Comparison of ENCODE assay signal across 20 cellular contexts in genomic region chr10:15473401-15473777, GRCh38.
"Had no signal": no experiment of that assay in that cellular context is flagged by ENCODE, and none has a peak within 500 bp of the region (broad histone marks: within the 10 kb centered on the region; RNA-seq: fewer than 3 reads in every experiment).

No MANE protein-coding gene starts in this region.

- H3K36me3 ChIP-seq: ascending aorta, gastrocnemius medialis, heart right ventricle, left ventricle myocardium inferior, ovary, sigmoid colon, spleen, stomach, thoracic aorta had no signal

- H3K27me3 ChIP-seq: ascending aorta, gastrocnemius medialis, ovary, sigmoid colon had no signal

- H3K27ac ChIP-seq: gastrocnemius medialis, heart right ventricle, ovary, sigmoid colon, SK-N-MC, stomach, thoracic aorta had no signal

- H3K9me3 ChIP-seq: ascending aorta, gastrocnemius medialis, ovary, sigmoid colon, spleen, stomach, thoracic aorta had no signal

- H3K36me3 Mint-ChIP-seq: T-cell had no signal

- H3K4me1 ChIP-seq: gastrocnemius medialis, sigmoid colon had no signal

- H3K4me1 Mint-ChIP-seq: activated CD4-positive, alpha-beta T cell treated with anti-CD3 and anti-CD28 coated beads, Interleukin-2, amount 10 ng/mL, durations not matched to agents 24 days and 14 days; activated naive CD8-positive, alpha-beta T cell treated with anti-CD3 and anti-CD28 coated beads, Interleukin-2, amount 50 U/mL, for 24 hours; T-cell had no signal

- ATAC-seq: activated CD8-positive, alpha-beta T cell treated with anti-CD3 and anti-CD28 coated beads, Interleukin-2, amount 10 ng/mL, durations not matched to agents 7 days and 5 days; activated naive CD8-positive, alpha-beta T cell treated with anti-CD3 and anti-CD28 coated beads, Interleukin-2, amount 50 U/mL, for 24 hours; effector memory CD8-positive, alpha-beta T cell; gastrocnemius medialis; T-cell had no signal

- H3K9me3 Mint-ChIP-seq: dendritic cell treated with granulocyte-macrophage colony-stimulating factor and Interleukin-4, amounts not matched to agents 40 ng/mL and 50 ng/mL, for 4 days; effector memory CD8-positive, alpha-beta T cell had no signal

- H3K27ac Mint-ChIP-seq: activated CD4-positive, alpha-beta T cell treated with anti-CD3 and anti-CD28 coated beads, Interleukin-2, amount 10 ng/mL, durations not matched to agents 24 days and 14 days; activated CD8-positive, alpha-beta T cell treated with anti-CD3 and anti-CD28 coated beads, Interleukin-2, amount 10 ng/mL, durations not matched to agents 7 days and 5 days; activated naive CD8-positive, alpha-beta T cell treated with anti-CD3 and anti-CD28 coated beads, Interleukin-2, amount 50 U/mL, for 24 hours; dendritic cell treated with granulocyte-macrophage colony-stimulating factor and Interleukin-4, amounts not matched to agents 40 ng/mL and 50 ng/mL, for 4 days; effector memory CD8-positive, alpha-beta T cell; T-cell had no signal

- H3K4me3 ChIP-seq: ascending aorta, gastrocnemius medialis, heart right ventricle, left ventricle myocardium inferior, ovary, sigmoid colon, SK-N-MC, spleen, stomach, thoracic aorta had no signal

- DNase-seq: activated CD4-positive, alpha-beta T cell treated with anti-CD3 and anti-CD28 coated beads, Interleukin-2, amount 10 ng/mL, durations not matched to agents 24 days and 14 days; activated CD8-positive, alpha-beta memory T cell treated with anti-CD3 and anti-CD28 coated beads, Interleukin-2, amount 50 U/mL, for 48 hours; activated CD8-positive, alpha-beta T cell treated with anti-CD3 and anti-CD28 coated beads, Interleukin-2, amount 10 ng/mL, durations not matched to agents 7 days and 5 days; activated naive CD4-positive, alpha-beta T cell; activated naive CD8-positive, alpha-beta T cell treated with anti-CD3 and anti-CD28 coated beads, Interleukin-2, amount 50 U/mL, for 24 hours; effector memory CD8-positive, alpha-beta T cell; gastrocnemius medialis; left ventricle myocardium inferior; ovary; sigmoid colon; spleen; stomach; T-cell; T-helper 9 cell had no signal

- H3K27me3 Mint-ChIP-seq: dendritic cell treated with granulocyte-macrophage colony-stimulating factor and Interleukin-4, amounts not matched to agents 40 ng/mL and 50 ng/mL, for 4 days had no signal

- H3K4me3 Mint-ChIP-seq: activated CD4-positive, alpha-beta T cell treated with anti-CD3 and anti-CD28 coated beads, Interleukin-2, amount 10 ng/mL, durations not matched to agents 24 days and 14 days; activated CD8-positive, alpha-beta T cell treated with anti-CD3 and anti-CD28 coated beads, Interleukin-2, amount 10 ng/mL, durations not matched to agents 7 days and 5 days; activated naive CD8-positive, alpha-beta T cell treated with anti-CD3 and anti-CD28 coated beads, Interleukin-2, amount 50 U/mL, for 24 hours; dendritic cell treated with granulocyte-macrophage colony-stimulating factor and Interleukin-4, amounts not matched to agents 40 ng/mL and 50 ng/mL, for 4 days; effector memory CD8-positive, alpha-beta T cell; neural crest cell; T-cell had no signal
